1 cellular context compared by ENCODE assay signal in the genomic region with DNA sequence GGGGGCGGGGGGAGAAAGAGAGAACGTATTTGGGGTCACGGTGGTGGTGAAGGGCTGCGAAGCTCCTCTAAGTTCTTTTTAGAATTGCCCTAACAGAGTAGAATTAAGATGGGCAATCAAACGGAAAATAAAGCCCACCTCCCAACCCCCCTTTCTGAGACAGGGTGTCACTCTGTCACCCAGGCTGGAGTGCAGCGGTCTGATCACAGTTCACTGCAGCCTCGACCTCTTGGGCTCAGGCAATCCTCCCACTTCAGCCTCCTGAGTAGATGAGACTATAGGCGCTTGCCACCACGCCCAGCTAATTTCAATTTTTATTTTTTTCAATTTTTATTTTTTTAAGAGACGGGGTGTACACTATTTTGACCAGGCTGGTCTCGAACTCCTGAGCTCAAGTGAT.
TF ChIP-seq lines count a peak whose summit lies in the region.

No MANE protein-coding gene starts in this region.

TF ChIP-seq in HCT116, 20 proteins besides CTCF, POLR2A, EP300 and RAD21:
- no peak for TF ChIP-seq FOSL1 (IDR thresholded peaks at IDR 0.05; ENCODE audit: low read depth)
